ENCODE assay signal across 8 cellular contexts in genomic region chr3:141875374-141875892, GRCh38. TPM values are rescaled to one million over a fixed set of nuclear protein-coding genes. Genes with fewer than 3 reads are reported as not detected.
A peak's percentile ranks its signal among the peaks of the same experiment; 100 is the strongest.
DNase-seq lines count a peak whose midpoint lies in the region; ATAC-seq, FAIRE-seq and TF ChIP-seq lines count a peak whose summit lies in the region.

No MANE protein-coding gene starts in this region.

- no CpG with 5 or more reads among the region's 19 CpGs for WGBS in IMR-90 (ENCODE audit: extremely low coverage in 2 of 2, insufficient read length in 1 of 2), 2 experiments

- H3K9me1 ChIP-seq in IMR-90 (ENCODE audit: insufficient read depth, low read length) (peaks cover 2% of the 10 kb centered on the region; the same call in 1 of the 2 replicates), endothelial cell of umbilical vein (replicated peaks; ENCODE audit: control insufficient read depth, extremely low read depth, insufficient read depth, low read length) (no peaks in the 10 kb centered on the region)

- H3K4me1 ChIP-seq in CD8-positive, alpha-beta T cell (ENCODE audit: insufficient read depth, low read length) = peaks cover 17% of the 10 kb centered on the region
- H3K4me1 ChIP-seq in IMR-90 (ENCODE audit: control insufficient read depth, insufficient read depth, low read length) (peaks cover 2% of the 10 kb centered on the region), OCI-LY3 (ENCODE audit: low read length) (peaks cover 17% of the 10 kb centered on the region), endothelial cell of umbilical vein (ENCODE audit: control insufficient read depth, extremely low read depth, insufficient read depth, low read length) (peaks cover 18% of the 10 kb centered on the region)

- no peak overlapping the region for H4K5ac ChIP-seq in IMR-90 (ENCODE audit: low read depth, low read length)

- peak; percentile 67 for ATAC-seq in CD8-positive, alpha-beta T cell
- ATAC-seq in GM21447 (IDR thresholded peaks at IDR 0.05; ENCODE audit: unreplicated experiment) (peak; percentile 62), IMR-90 (ENCODE audit: low read depth) (peak; percentile 74)

- H3K4me1 Mint-ChIP-seq in CD8-positive, alpha-beta T cell (ENCODE audit: low read depth) = peaks cover 29% of the 10 kb centered on the region

- peak overlapping the region; percentile 97 for H2AFZ ChIP-seq in IMR-90 (replicated peaks; ENCODE audit: low read length, poor library complexity)
- peak overlapping the region; percentile 96 for H2AFZ ChIP-seq in OCI-LY3 (ENCODE audit: low read depth, low read length)
- H2AFZ ChIP-seq in endothelial cell of umbilical vein (ENCODE audit: low read depth, low read length) = peak overlapping the region; percentile 94

- TF ChIP-seq RAD21 in IMR-90 (IDR thresholded peaks at IDR 0.05; ENCODE audit: low read length) = peak; percentile 63

- no peaks in the 10 kb centered on the region for H3K27me3 ChIP-seq in CD8-positive, alpha-beta T cell (ENCODE audit: insufficient read depth, low read length)
- H3K27me3 ChIP-seq in IMR-90 (ENCODE audit: control insufficient read depth, insufficient read depth, low read length) = no peaks in the 10 kb centered on the region
- no peaks in the 10 kb centered on the region for H3K27me3 ChIP-seq in OCI-LY3 (ENCODE audit: low read depth, low read length)
- no peaks in the 10 kb centered on the region for H3K27me3 ChIP-seq in endothelial cell of umbilical vein (ENCODE audit: control insufficient read depth in 2 of 2, insufficient read depth in 2 of 2, low read length in 2 of 2)

- H3K4ac ChIP-seq in IMR-90 (ENCODE audit: low read depth, low read length) = peak overlapping the region; percentile 59; the same call in 1 of the 2 replicates

- no peak overlapping the region for H2BK20ac ChIP-seq in IMR-90 (ENCODE audit: low read depth, low read length)

- H3K23ac ChIP-seq in IMR-90 (ENCODE audit: low read depth, low read length) = peak overlapping the region; percentile 90

- peak overlapping the region; percentile 76 for H3K27ac ChIP-seq in CD8-positive, alpha-beta T cell (ENCODE audit: low read depth, low read length)
- H3K27ac ChIP-seq in IMR-90 (ENCODE audit: insufficient read depth, low read length) (peak overlapping the region; percentile 87), OCI-LY3 (ENCODE audit: low read length) (peak overlapping the region; percentile 90), endothelial cell of umbilical vein (ENCODE audit: insufficient read depth, low read depth, low read length) (peak overlapping the region; percentile 88)

- peak overlapping the region; percentile 27 to 72 for H4K8ac ChIP-seq in IMR-90 (ENCODE audit: low read depth in 2 of 2, low read length in 2 of 2)

- peak overlapping the region; percentile 25; the same call in 1 of the 3 replicates for H2BK15ac ChIP-seq in IMR-90 (ENCODE audit: low read depth, low read length)

- no peak overlapping the region for H2AK5ac ChIP-seq in IMR-90 (ENCODE audit: low read depth, low read length)

- no peaks in the 10 kb centered on the region for H3K9me3 Mint-ChIP-seq in CD8-positive, alpha-beta T cell

- peak overlapping the region; percentile 80 for H3K14ac ChIP-seq in IMR-90 (replicated peaks; ENCODE audit: low read depth, low read length)

- H2BK5ac ChIP-seq in IMR-90 (ENCODE audit: low read depth, low read length, poor library complexity, severe bottlenecking) = peak overlapping the region; percentile 59

- H3K4me3 ChIP-seq in CD8-positive, alpha-beta T cell (ENCODE audit: low read depth, low read length) = peak overlapping the region; percentile 88
- peak overlapping the region; percentile 96 for H3K4me3 ChIP-seq in IMR-90 (ENCODE audit: insufficient read depth, low read depth, low read length)
- peak overlapping the region; percentile 93 for H3K4me3 ChIP-seq in OCI-LY3 (ENCODE audit: low read length)
- H3K4me3 ChIP-seq in endothelial cell of umbilical vein (replicated peaks in 1 of 3; ENCODE audit: insufficient read depth in 1 of 3, low read depth in 1 of 3, low read length in 3 of 3) = peak overlapping the region; percentile 67 to 98 (median 88)

- POLR2A ChIA-PET in CD8-positive, alpha-beta T cell (lab: Charles Lee) = interaction anchor here (0.7 to 4.1 kb wide), 7 partner anchors 10 to 1126 kb away, joined by 3 to 40 read pairs (median 4); partner anchors contain the start of genes RASA2, RNF7 and U2SURP
- POLR2A ChIA-PET in IMR-90 (lab: Charles Lee; ENCODE audit: unreplicated experiment) = no interaction called here
- POLR2A ChIA-PET in endothelial cell of umbilical vein (lab: Charles Lee) = interaction anchor here (0.8 kb wide), 1 partner anchor 78 kb away, joined by 3 read pairs; no protein-coding TSS in a partner anchor

- in situ Hi-C loops in IMR-90 (cut with MboI; ENCODE audit: low sequenced_read_pairs) = loop anchor here (25.0 kb wide), 1 partner anchor 538 kb away; no protein-coding TSS in a partner anchor

- peak overlapping the region; percentile 88 for H3K4me3 Mint-ChIP-seq in CD8-positive, alpha-beta T cell

- H3K4me2 ChIP-seq in IMR-90 (ENCODE audit: low read depth, low read length) = peak overlapping the region; percentile 87
- peak overlapping the region; percentile 96 for H3K4me2 ChIP-seq in OCI-LY3 (ENCODE audit: low read length)
- H3K4me2 ChIP-seq in endothelial cell of umbilical vein (ENCODE audit: insufficient read depth, low read length) = peak overlapping the region; percentile 97

- peak; percentile 69 for FAIRE-seq in endothelial cell of umbilical vein (lab: Jason Lieb, UNC)

- H3K36me3 ChIP-seq in CD8-positive, alpha-beta T cell (ENCODE audit: insufficient read depth, low read length) = no peaks in the 10 kb centered on the region
- no peaks in the 10 kb centered on the region for H3K36me3 ChIP-seq in IMR-90 (ENCODE audit: control insufficient read depth, insufficient read depth, low read length)
- H3K36me3 ChIP-seq in OCI-LY3 (replicated peaks; ENCODE audit: low read depth, low read length) = peaks cover 11% of the 10 kb centered on the region
- H3K36me3 ChIP-seq in endothelial cell of umbilical vein (ENCODE audit: control insufficient read depth in 2 of 2, extremely low read depth in 1 of 2, insufficient read depth in 2 of 2, low read length in 2 of 2) = peaks cover 0 to 4% of the 10 kb centered on the region in 2 experiments

- H3K79me2 ChIP-seq in OCI-LY3 (ENCODE audit: low read length) (peaks cover 40% of the 10 kb centered on the region), endothelial cell of umbilical vein (ENCODE audit: control insufficient read depth, insufficient read depth, low read length) (peaks cover 37% of the 10 kb centered on the region)

- peak overlapping the region; percentile 90 for H3K27ac Mint-ChIP-seq in CD8-positive, alpha-beta T cell

- BruUV-seq in IMR-90 (replicated peaks; lab: Mats Ljungman, UMichigan) (no TSS peak), endothelial cell of umbilical vein (replicated peaks; lab: Mats Ljungman, UMichigan) (no TSS peak)

- peaks cover 0 to 9% of the 10 kb centered on the region in 2 experiments; a peak in 2 of 4 replicates for H3K79me1 ChIP-seq in IMR-90 (ENCODE audit: low read depth in 1 of 2, low read length in 2 of 2)

- CTCF ChIA-PET in CD8-positive, alpha-beta T cell (lab: Charles Lee) = interaction anchor here (0.7 to 1.9 kb wide), 23 partner anchors 8 to 414 kb away, joined by 3 to 30 read pairs (median 5); partner anchors contain the start of gene RNF7
- CTCF ChIA-PET in IMR-90 (lab: Yijun Ruan, JAX) (interaction anchor here (0.6 to 1.5 kb wide), 13 partner anchors 11 to 306 kb away, joined by 3 to 8 read pairs (median 3); no protein-coding TSS in a partner anchor), endothelial cell of umbilical vein (lab: Charles Lee) (interaction anchor here (0.6 to 3.7 kb wide), 38 partner anchors 9 to 415 kb away, joined by 3 to 34 read pairs (median 5); partner anchors contain the start of gene RNF7)

- no peak overlapping the region for H4K91ac ChIP-seq in IMR-90 (ENCODE audit: insufficient read depth, low read depth, low read length)

- TF ChIP-seq CTCF in CD8-positive, alpha-beta T cell (IDR thresholded peaks at IDR 0.05) = peak; percentile 82
- TF ChIP-seq CTCF in IMR-90 (conservative IDR thresholded peaks at IDR 0.05; ENCODE audit: low read depth, low read length) (peak; percentile 88), OCI-LY3 (IDR thresholded peaks at IDR 0.05; ENCODE audit: low read depth, low read length) (peak; percentile 77), endothelial cell of umbilical vein (IDR thresholded peaks at IDR 0.05; ENCODE audit: extremely low read depth in 1 of 2, insufficient read depth in 1 of 2, low read depth in 1 of 2, low read length in 2 of 2) (peak; percentile 83 to 89)

- no peaks in the 10 kb centered on the region for H3K9me3 ChIP-seq in CD8-positive, alpha-beta T cell (ENCODE audit: low read length)
- no peaks in the 10 kb centered on the region for H3K9me3 ChIP-seq in IMR-90 (ENCODE audit: control insufficient read depth, insufficient read depth, low read length)
- no peaks in the 10 kb centered on the region for H3K9me3 ChIP-seq in OCI-LY3 (ENCODE audit: insufficient read depth, low read length)
- no peaks in the 10 kb centered on the region for H3K9me3 ChIP-seq in endothelial cell of umbilical vein (replicated peaks; ENCODE audit: control insufficient read depth, insufficient read depth, low read length)

- H3K9ac ChIP-seq in IMR-90 (ENCODE audit: low read depth, low read length) (peak overlapping the region; percentile 75), OCI-LY3 (ENCODE audit: low read length) (peak overlapping the region; percentile 91), endothelial cell of umbilical vein (replicated peaks; ENCODE audit: extremely low read depth, insufficient read depth, low read length) (peak overlapping the region; percentile 87)

- no peak overlapping the region for H3K18ac ChIP-seq in IMR-90 (ENCODE audit: low read depth, low read length)

- DNase-seq in CD8-positive, alpha-beta T cell = peak; percentile 67 to 88 (median 83)
- DNase-seq in IMR-90 (peak; percentile 74), activated T-cell treated with anti-CD3 and anti-CD28 coated beads for 1 hour (ENCODE audit: low read depth) (peak; percentile 77), endothelial cell of umbilical vein (ENCODE audit: low read depth, low spot score) (peak; percentile 84), midbrain (lab: John Stamatoyannopoulos, UW) (peak; percentile 89)
- peak; percentile 67 to 72 for DNase-seq in stimulated activated CD8-positive, alpha-beta memory T cell treated with anti-CD3 and anti-CD28 coated beads, Interleukin-2, amount 100 ng/mL, for 1 hour (ENCODE audit: low read depth in 2 of 2)

- peak overlapping the region; percentile 29 for H2AK9ac ChIP-seq in IMR-90 (replicated peaks; ENCODE audit: low read depth, low read length, poor library complexity)

- intact Hi-C loops in CD8-positive, alpha-beta T cell (cut with DNase I, micrococcal nuclease) = loop anchor here (1.0 to 10.0 kb wide), 16 partner anchors 37 to 1247 kb away; partner anchors contain the start of genes TFDP2 (in 2 of the 2), GK5 (in 1 of the 2), PXYLP1 (in 1 of the 2) and RASA2 (in 1 of the 2)
- intact Hi-C loops in IMR-90 (cut with micrococcal nuclease) = loop anchor here (1.0 to 5.0 kb wide), 3 partner anchors 122 to 299 kb away; partner anchors contain the start of gene RNF7
- intact Hi-C loops in endothelial cell of umbilical vein (cut with micrococcal nuclease) = loop anchor here (1.0 to 2.0 kb wide), 6 partner anchors 15 to 299 kb away; partner anchors contain the start of gene RNF7

- dilution Hi-C loops in IMR-90 (cut with HindIII; ENCODE audit: low sequenced_read_pairs, unreplicated experiment) (no loop called here), endothelial cell of umbilical vein (cut with MboI; ENCODE audit: extremely low pct_ligation_motif_present, low sequenced_read_pairs) (no loop called here)

- no peak for TF ChIP-seq POLR2A in IMR-90 (IDR thresholded peaks at IDR 0.05; ENCODE audit: low read depth, low read length)
- no peak for TF ChIP-seq POLR2A in endothelial cell of umbilical vein (IDR thresholded peaks at IDR 0.05; ENCODE audit: low read depth, low read length)

- no peak overlapping the region for H2BK120ac ChIP-seq in IMR-90 (ENCODE audit: low read depth, low read length)

- H3K36me3 Mint-ChIP-seq in CD8-positive, alpha-beta T cell = peaks cover 3% of the 10 kb centered on the region

- peaks cover 8% of the 10 kb centered on the region; the same call in 1 of the 2 replicates for H4K20me1 ChIP-seq in IMR-90 (ENCODE audit: insufficient read depth, low read length)
- H4K20me1 ChIP-seq in OCI-LY3 (ENCODE audit: insufficient read depth, low read length) = peaks cover 21% of the 10 kb centered on the region
- peaks cover 3% of the 10 kb centered on the region for H4K20me1 ChIP-seq in endothelial cell of umbilical vein (replicated peaks; ENCODE audit: control insufficient read depth, extremely low read depth, insufficient read depth, low read length)

- peak overlapping the region; percentile 76 for H3K56ac ChIP-seq in IMR-90 (ENCODE audit: extremely low read depth, insufficient read depth, low read length)

- H3K27me3 Mint-ChIP-seq in CD8-positive, alpha-beta T cell (ENCODE audit: low read depth) = no peaks in the 10 kb centered on the region

RNA-seq across cellular contexts. Expression of gene ATP1B3, which starts 1.0 kb away (rescaled TPM):
- total RNA-seq in CD8-positive, alpha-beta T cell = 10 to 100 TPM; 64.5 to 69.5 TPM
- total RNA-seq in IMR-90 (2012; rRNA removed) = 64.3 and 111 TPM in 2 replicates
- polyA plus RNA-seq in IMR-90 (2012; rRNA removed) = 98.2 and 126 TPM in 2 replicates
- 29.3 and 75.6 TPM in 2 replicates for polyA plus RNA-seq in IMR-90 (2012; cell fraction: cytosol; rRNA removed)
- 11.5 and 107 TPM in 2 replicates for polyA plus RNA-seq in IMR-90 (2012; cell fraction: nucleus; rRNA removed; ENCODE audit: low replicate concordance)
- 198 and 227 TPM in 2 replicates for total RNA-seq in endothelial cell of umbilical vein
- polyA plus RNA-seq in endothelial cell of umbilical vein = 243 and 279 TPM in 2 replicates
- polyA plus RNA-seq in endothelial cell of umbilical vein (2011; cell fraction: cytosol; rRNA removed) = 222 and 229 TPM in 2 replicates
- 125 and 161 TPM in 2 replicates for polyA plus RNA-seq in endothelial cell of umbilical vein (2011; cell fraction: nucleus; rRNA removed)
- polyA plus RNA-seq in endothelial cell of umbilical vein (2012) = 232 and 271 TPM in 2 replicates
- 190 and 197 TPM in 2 replicates for polyA minus RNA-seq in endothelial cell of umbilical vein
- 202 TPM for polyA minus RNA-seq in endothelial cell of umbilical vein (2011; cell fraction: cytosol; rRNA and poly(A)+ RNA removed)
- polyA minus RNA-seq in endothelial cell of umbilical vein (2011; cell fraction: nucleus; rRNA and poly(A)+ RNA removed) = 48.1 and 57.8 TPM in 2 replicates

Comparison
In these comparisons a context has a peak if more than half of its experiments do, and no peak if none do; other contexts are left out.
1. Peak in every context shown above with its lines: DNase-seq, ATAC-seq, H3K4me3 ChIP-seq and H3K27ac ChIP-seq.